Comparison of ENCODE assay signal across 7 cellular contexts in genomic region chr11:3609416-3610265, GRCh38. TPM values are rescaled to one million over a fixed set of nuclear protein-coding genes. Genes with fewer than 3 reads are reported as not detected.
DNase-seq lines count a peak whose midpoint lies in the region; ATAC-seq, FAIRE-seq and TF ChIP-seq lines count a peak whose summit lies in the region.

No MANE protein-coding gene starts in this region.

- no peaks in the 10 kb centered on the region for H3K79me2 ChIP-seq in H1 (ENCODE audit: control insufficient read depth in 1 of 2, insufficient read depth in 2 of 2, low read length in 2 of 2)

- no peaks in the 10 kb centered on the region for H4K20me1 ChIP-seq in H1 (replicated peaks in 1 of 2; ENCODE audit: control insufficient read depth in 1 of 2, insufficient read depth in 2 of 2, low read length in 2 of 2)

- no peak overlapping the region; the same call in 1 of the 2 replicates for H4K8ac ChIP-seq in H1 (ENCODE audit: extremely low read depth, insufficient read depth, low read length)

- H3K27me3 ChIP-seq in HAP-1 (ENCODE audit: low read depth) (no peaks in the 10 kb centered on the region), H1 (replicated peaks in 1 of 4; ENCODE audit: control insufficient read depth in 3 of 4, extremely low read depth in 1 of 4, insufficient read depth in 3 of 4, low read length in 3 of 4) (no peaks in the 10 kb centered on the region)

- no peak overlapping the region for H3K4me2 ChIP-seq in H1 (ENCODE audit: insufficient read depth in 1 of 2, low read depth in 2 of 2, low read length in 2 of 2)

- H3K4me1 ChIP-seq in HAP-1 (no peaks in the 10 kb centered on the region), H1 (replicated peaks in 1 of 4; ENCODE audit: control insufficient read depth in 3 of 4, insufficient read depth in 4 of 4, low read length in 3 of 4) (no peaks in the 10 kb centered on the region)

- H3K9me3 ChIP-seq in HAP-1 (no peaks in the 10 kb centered on the region), H1 (ENCODE audit: insufficient read depth in 2 of 2, low read depth in 1 of 2, low read length in 1 of 2) (0 out of 4 replicates have a peak, but pooled peaks cover 0 to 3% of the 10 kb centered on the region in 2 experiments)

- H3K14ac ChIP-seq in H1 (ENCODE audit: insufficient read length): no peak overlapping the region

- H2BK20ac ChIP-seq in H1 (ENCODE audit: low read length): no peak overlapping the region

- no peak overlapping the region for H3K56ac ChIP-seq in H1 (replicated peaks; ENCODE audit: insufficient read length, low read depth, low read length)

- CTCF ChIA-PET in H1 (lab: Charles Lee; ENCODE audit: partially characterized antibody): interaction anchor here (0.6 to 4.5 kb wide), 19 partner anchors 10 to 470 kb away, joined by 3 to 37 read pairs (median 5); no protein-coding TSS in a partner anchor

- no peaks in the 10 kb centered on the region for H3K79me1 ChIP-seq in H1 (ENCODE audit: low read depth, low read length)

- TF ChIP-seq POLR2A in H1 (IDR thresholded peaks at IDR 0.05; ENCODE audit: control extremely low read depth in 1 of 2, low read depth in 2 of 2, low read length in 2 of 2): no peak

- H3K18ac ChIP-seq in H1 (ENCODE audit: extremely low read depth, low read length): no peak overlapping the region

- H3K36me3 Mint-ChIP-seq in natural killer cell: no peaks in the 10 kb centered on the region

- no peak overlapping the region for H3K27ac Mint-ChIP-seq in natural killer cell

- peak overlapping the region; percentile 77 for H4K91ac ChIP-seq in H1 (replicated peaks; ENCODE audit: insufficient read length, low read length)

- intact Hi-C loops in natural killer cell (cut with micrococcal nuclease): no loop called here

- no peak overlapping the region for H2BK5ac ChIP-seq in H1 (ENCODE audit: low read depth, low read length)

- H3K4me3 ChIP-seq in HAP-1 (no peak overlapping the region), H1 (ENCODE audit: extremely low read depth in 1 of 4, insufficient read depth in 2 of 4, low read depth in 3 of 4, low read length in 4 of 4) (no peak overlapping the region)

- no peak overlapping the region for H2BK120ac ChIP-seq in H1 (replicated peaks; ENCODE audit: low read depth, low read length)

- H3K4me3 Mint-ChIP-seq in natural killer cell: no peak overlapping the region

- peak; percentile 88 for FAIRE-seq in H1 (lab: Jason Lieb, UNC)

- H3K23ac ChIP-seq in H1 (ENCODE audit: insufficient read length): no peak overlapping the region

- H2BK12ac ChIP-seq in H1 (ENCODE audit: low read depth, low read length): peak overlapping the region; percentile 96; the same call in 1 of the 2 replicates

- no peak overlapping the region for H3K9ac ChIP-seq in H1 (replicated peaks in 1 of 4; ENCODE audit: extremely low read depth in 1 of 4, low read depth in 3 of 4, low read length in 3 of 4)

- H3K36me3 ChIP-seq in HAP-1 (replicated peaks): no peaks in the 10 kb centered on the region
- H3K36me3 ChIP-seq in H1 (ENCODE audit: control insufficient read depth in 2 of 4, insufficient read depth in 4 of 4, low read length in 3 of 4): no peaks in the 10 kb centered on the region

- TF ChIP-seq RAD21 in H1 (IDR thresholded peaks at IDR 0.05 in 1 of 2, conservative IDR thresholded peaks at IDR 0.05 in 1 of 2; ENCODE audit: low read depth in 2 of 2, low read length in 2 of 2): peak; percentile 93 to 95

- TF ChIP-seq EP300 in H1 (IDR thresholded peaks at IDR 0.05; ENCODE audit: borderline replicate concordance in 1 of 2, low read depth in 2 of 2, low read length in 2 of 2): no peak

- peaks cover 10% of the 10 kb centered on the region in 2 donors for H3K4me1 Mint-ChIP-seq in natural killer cell

- H3K27me3 Mint-ChIP-seq in natural killer cell (ENCODE audit: low read depth in 2 of 2): peaks cover 0 to 3% of the 10 kb centered on the region in 2 donors

- in situ Hi-C loops in HAP-1 (cut with MboI; ENCODE audit: low sequenced_read_pairs) (no loop called here), SK-MEL-5 (cut with HindIII; ENCODE audit: low pct_unique_long_range_greater_than_20kb, low sequenced_read_pairs) (no loop called here)

- peak in 2 of 3 donors; percentile 47 to 64 for ATAC-seq in natural killer cell
- no peak for ATAC-seq in HG03196 (IDR thresholded peaks at IDR 0.05; ENCODE audit: unreplicated experiment)

- H2BK15ac ChIP-seq in H1 (ENCODE audit: low read length): no peak overlapping the region

- H2AFZ ChIP-seq in H1 (ENCODE audit: low read length): no peak overlapping the region

- no peak overlapping the region for H3K4ac ChIP-seq in H1 (replicated peaks; ENCODE audit: insufficient read length, low read depth, low read length)

- H3K9me3 Mint-ChIP-seq in natural killer cell: no peaks in the 10 kb centered on the region

- no peaks in the 10 kb centered on the region for H3K23me2 ChIP-seq in H1 (ENCODE audit: low read depth, low read length)

- H4K5ac ChIP-seq in H1 (ENCODE audit: insufficient read length, low read depth, low read length): no peak overlapping the region

- 61% methylated on average over 7 of the region's 7 CpGs; no CpG with 5 or more reads in 1 of the 2 experiments for WGBS in H1 (ENCODE audit: extremely low coverage in 1 of 2, insufficient coverage in 1 of 2, insufficient read length in 1 of 2, insufficient replicate concordance in 2 of 2, low coverage in 1 of 2, low lambda C conversion rate in 2 of 2, missing lambda C conversion rate in 1 of 2), 2 experiments

- DNase-seq in DMS114 treated with DMSO at 0.1 percent for 48 hours (lab: John Stamatoyannopoulos, UW; ENCODE audit: unreplicated experiment) (peak; percentile 15), HAP-1 (ENCODE audit: low spot score in 2 of 2) (peak; percentile 29 to 59), SK-MEL-5 (ENCODE audit: low read depth, low spot score) (peak; percentile 60), H1 (ENCODE audit: low read depth in 1 of 2, low spot score in 2 of 2) (peak in 1 of 2 experiments; percentile 64), natural killer cell (no peak), GF-D8 (lab: John Stamatoyannopoulos, UW) (no peak)

- POLR2A ChIA-PET in H1 (lab: Charles Lee; ENCODE audit: partially characterized antibody): interaction anchor here (1.0 kb wide), 1 partner anchor 208 kb away, joined by 3 read pairs; no protein-coding TSS in a partner anchor

- H3K27ac ChIP-seq in H1 (ENCODE audit: low read depth, low read length): no peak overlapping the region

- peak in 2 of 3 experiments; percentile 83 to 86; a peak in 3 of 4 replicates for TF ChIP-seq CTCF in H1 (IDR thresholded peaks at IDR 0.05; ENCODE audit: control extremely low read depth in 1 of 3, insufficient read depth in 1 of 3, low read depth in 1 of 3, low read length in 3 of 3)
- TF ChIP-seq CTCF in natural killer cell (IDR thresholded peaks at IDR 0.05): peak; percentile 85

- H2AK5ac ChIP-seq in H1 (ENCODE audit: low read depth, low read length): peak overlapping the region; percentile 85; the same call in 1 of the 2 replicates

TF ChIP-seq in H1, 55 proteins besides CTCF, POLR2A, EP300 and RAD21:
- no peak for TF ChIP-seq JUND (IDR thresholded peaks at IDR 0.05; ENCODE audit: low read length)
- 0 out of 2 replicates have a peak, but pooled peaks have one; percentile 13 for TF ChIP-seq YY1 (IDR thresholded peaks at IDR 0.05; ENCODE audit: low read depth, low read length)

RNA-seq across cellular contexts. Expression of gene ART5, which starts 32.2 kb away (rescaled TPM):
- total RNA-seq in SK-MEL-5 (2014; rRNA removed; shearing (Covaris generic)): not detected in 2 replicates
- 0.25 TPM in 1 of 2 replicates, not detected in the other for polyA plus RNA-seq in SK-MEL-5 (2015; cell fraction: cytosol; rRNA removed)
- not detected in 2 replicates for polyA plus RNA-seq in SK-MEL-5 (2015; cell fraction: nucleus; rRNA removed)
- total RNA-seq in H1 (2021; fragmentation: NEBNext Ultra II Directional; extraction: Animal tissue kit (Norgen Biotek cat#: 25700)): 7.2 and 7.5 TPM in 2 replicates
- polyA plus RNA-seq in H1 (2011; rRNA removed): 6.0 and 9.1 TPM in 2 replicates
- 7.8 TPM for polyA plus RNA-seq in H1 (2011; cell fraction: cytosol; rRNA removed)
- polyA plus RNA-seq in H1 (2011; cell fraction: nucleus; rRNA removed): 10.1 TPM
- 6.6 to 9.7 TPM (median 7.5 TPM) in 4 replicates for polyA plus RNA-seq in H1 (2012, experiment 1 of 2)
- polyA plus RNA-seq in H1 (2012, experiment 2 of 2): 8.8 TPM
- 11.2 TPM for polyA plus RNA-seq in H1 (2013, experiment 1 of 2)
- 12.0 TPM for polyA plus RNA-seq in H1 (2013, experiment 2 of 2)
- polyA minus RNA-seq in H1 (2011; rRNA and poly(A)+ RNA removed): 3.1 and 3.6 TPM in 2 replicates
- 3.0 TPM for polyA minus RNA-seq in H1 (2011; cell fraction: cytosol; rRNA and poly(A)+ RNA removed)
- 7.4 TPM for polyA minus RNA-seq in H1 (2011; cell fraction: nucleus; rRNA and poly(A)+ RNA removed)
- total RNA-seq in natural killer cell: not detected

RNA-seq across cellular contexts. Expression of gene ART1, which starts 35.3 kb away (rescaled TPM):
- total RNA-seq in SK-MEL-5 (2014; rRNA removed; shearing (Covaris generic)): not detected in 2 replicates
- polyA plus RNA-seq in SK-MEL-5 (2015; cell fraction: cytosol; rRNA removed): not detected in 2 replicates
- not detected in 2 replicates for polyA plus RNA-seq in SK-MEL-5 (2015; cell fraction: nucleus; rRNA removed)
- not detected in 2 replicates for total RNA-seq in H1 (2021; fragmentation: NEBNext Ultra II Directional; extraction: Animal tissue kit (Norgen Biotek cat#: 25700))
- not detected in 2 replicates for polyA plus RNA-seq in H1 (2011; rRNA removed)
- not detected for polyA plus RNA-seq in H1 (2011; cell fraction: cytosol; rRNA removed)
- not detected for polyA plus RNA-seq in H1 (2011; cell fraction: nucleus; rRNA removed)
- polyA plus RNA-seq in H1 (2012, experiment 1 of 2): not detected in 4 replicates
- polyA plus RNA-seq in H1 (2012, experiment 2 of 2): not detected
- polyA plus RNA-seq in H1 (2013, experiment 1 of 2): not detected
- polyA plus RNA-seq in H1 (2013, experiment 2 of 2): not detected
- polyA minus RNA-seq in H1 (2011; rRNA and poly(A)+ RNA removed): not detected in 2 replicates
- not detected for polyA minus RNA-seq in H1 (2011; cell fraction: cytosol; rRNA and poly(A)+ RNA removed)
- polyA minus RNA-seq in H1 (2011; cell fraction: nucleus; rRNA and poly(A)+ RNA removed): not detected
- total RNA-seq in natural killer cell: not detected

Comparison
In these comparisons a context has a peak if more than half of its experiments do, and no peak if none do; other contexts are left out.
1. DNase-seq: peak in DMS114 treated with DMSO at 0.1 percent for 48 hours (single experiment), HAP-1 (2 of 2) and SK-MEL-5 (single experiment); none in natural killer cell (single experiment) and GF-D8 (single experiment).